8 cellular contexts compared by ENCODE assay signal in genomic region chr7:12210179-12211053, GRCh38. TPM values are rescaled to one million over a fixed set of nuclear protein-coding genes. Genes with fewer than 3 reads are reported as not detected.
DNase-seq lines count a peak whose midpoint lies in the region; ATAC-seq and TF ChIP-seq lines count a peak whose summit lies in the region.

No MANE protein-coding gene starts in this region.

- H3K4me1 Mint-ChIP-seq in activated B cell treated with CpG ODN at 0.5 μM for 24 hours, result peaks cover 21% of the 10 kb centered on the region

- H2AFZ ChIP-seq in neuron (ENCODE audit: low read depth, low read length), result peak overlapping the region; percentile 85

- H3K9me3 ChIP-seq in neuron (ENCODE audit: low read length), result no peaks in the 10 kb centered on the region

- POLR2A ChIA-PET in activated B cell treated with CpG ODN at 0.5 μM for 24 hours (lab: Charles Lee), result interaction anchor here (0.5 to 2.5 kb wide), 5 partner anchors 46 to 1270 kb away, joined by 4 to 12 read pairs (median 7); partner anchors contain the start of gene ARL4A

- H3K36me3 ChIP-seq in neuron (ENCODE audit: insufficient read depth, low read length), result peaks cover 6% of the 10 kb centered on the region

- intact Hi-C loops in activated B cell treated with CpG ODN at 0.5 μM for 24 hours (cut with micrococcal nuclease), result loop anchor here (1.0 to 5.0 kb wide), 7 partner anchors 13 to 1270 kb away; a partner anchor contains a TSS

- H3K27me3 Mint-ChIP-seq in activated B cell treated with CpG ODN at 0.5 μM for 24 hours, result peaks cover 8% of the 10 kb centered on the region

- peaks cover 13% of the 10 kb centered on the region for H3K27me3 ChIP-seq in neuron (ENCODE audit: insufficient read depth, low read length)

- H3K36me3 Mint-ChIP-seq in activated B cell treated with CpG ODN at 0.5 μM for 24 hours (ENCODE audit: low read depth), result peaks cover 16% of the 10 kb centered on the region

- H3K27ac Mint-ChIP-seq in activated B cell treated with CpG ODN at 0.5 μM for 24 hours, result peak overlapping the region; percentile 90

- H3K4me1 ChIP-seq in neuron (ENCODE audit: insufficient read depth, low read length), result peaks cover 15% of the 10 kb centered on the region

- TF ChIP-seq CTCF in activated B cell treated with CpG ODN at 0.5 μM for 24 hours (IDR thresholded peaks at IDR 0.05), result no peak
- TF ChIP-seq CTCF in fibroblast of the aortic adventitia (IDR thresholded peaks at IDR 0.05; ENCODE audit: insufficient read depth, low read length), result no peak

- no peaks in the 10 kb centered on the region for H3K9me3 Mint-ChIP-seq in activated B cell treated with CpG ODN at 0.5 μM for 24 hours

- CTCF ChIA-PET in activated B cell treated with CpG ODN at 0.5 μM for 24 hours (lab: Charles Lee), result interaction anchor here (1.2 kb wide), 1 partner anchor 112 kb away, joined by 3 read pairs; no protein-coding TSS in a partner anchor

- ATAC-seq in GM21390 (IDR thresholded peaks at IDR 0.05; ENCODE audit: unreplicated experiment) (peak; percentile 40), HG03565 (IDR thresholded peaks at IDR 0.05; ENCODE audit: unreplicated experiment) (peak; percentile 4), activated B cell treated with CpG ODN at 0.5 μM for 24 hours (ENCODE audit: low read depth) (peak; percentile 35)

- peak overlapping the region; percentile 91 for H3K4me3 Mint-ChIP-seq in activated B cell treated with CpG ODN at 0.5 μM for 24 hours

- H3K4me3 ChIP-seq in fibroblast of the aortic adventitia (ENCODE audit: low read depth, low read length), result peak overlapping the region; percentile 91
- peak overlapping the region; percentile 76 for H3K4me3 ChIP-seq in neuron (ENCODE audit: low read length)

- DNase-seq in NCI-H187 (lab: John Stamatoyannopoulos, UW) (peak; percentile 30 to 85), NCI-H187 treated with DMSO at 0.1 percent for 48 hours (lab: John Stamatoyannopoulos, UW) (no peak), activated B cell treated with CpG ODN at 0.5 μM for 24 hours (peak; percentile 41), fibroblast of the aortic adventitia (ENCODE audit: low read depth) (no peak), DMS114 treated with DMSO at 0.1 percent for 48 hours (lab: John Stamatoyannopoulos, UW; ENCODE audit: unreplicated experiment) (no peak)

RNA-seq across cellular contexts. Expression of gene TMEM106B, which starts 0.7 kb away (rescaled TPM):
- total RNA-seq in activated B cell treated with CpG ODN at 0.5 μM for 24 hours, result 18.1 and 22.1 TPM in 2 replicates
- total RNA-seq in fibroblast of the aortic adventitia (ENCODE audit: low replicate concordance), result 50.2 and 146 TPM in 2 replicates

Comparison
In these comparisons a context has a peak if more than half of its experiments do, and no peak if none do; other contexts are left out.
1. DNase-seq: peak in NCI-H187 (2 of 2) and activated B cell treated with CpG ODN at 0.5 μM for 24 hours (single experiment); none in NCI-H187 treated with DMSO at 0.1 percent for 48 hours (single experiment), fibroblast of the aortic adventitia (single experiment) and DMS114 treated with DMSO at 0.1 percent for 48 hours (single experiment).
2. Peak in every context shown above with its lines, with median percentiles within 50 percentile points of each other: ATAC-seq.